13 cellular contexts compared by ENCODE assay signal in genomic region chr9:34662544-34663295, GRCh38. TPM values are rescaled to one million over a fixed set of nuclear protein-coding genes. Genes with fewer than 3 reads are reported as not detected.
DNase-seq lines count a peak whose midpoint lies in the region; ATAC-seq and TF ChIP-seq lines count a peak whose summit lies in the region.
"Had no signal": no experiment of that assay in that cellular context is flagged by ENCODE, and none has a peak within 500 bp of the region (broad histone marks: within the 10 kb centered on the region; RNA-seq: fewer than 3 reads in every experiment).

A gene with protein sequence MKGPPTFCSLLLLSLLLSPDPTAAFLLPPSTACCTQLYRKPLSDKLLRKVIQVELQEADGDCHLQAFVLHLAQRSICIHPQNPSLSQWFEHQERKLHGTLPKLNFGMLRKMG (minus strand): TSS chr9:34662657. CDS start chr9:34662633, 24 bp downstream.

- H3K4me3 Mint-ChIP-seq in activated CD4-positive, alpha-beta T cell treated with anti-CD3 and anti-CD28 coated beads, Interleukin-2, amount 10 ng/mL, durations not matched to agents 7 days and 5 days = peak within 1 kb of the TSS; percentile 17
- no peak within 1 kb of the TSS for H3K4me3 Mint-ChIP-seq in activated CD8-positive, alpha-beta T cell treated with anti-CD3 and anti-CD28 coated beads for 36 hours
- peak within 1 kb of the TSS; percentile 65 for H3K4me3 Mint-ChIP-seq in endothelial cell (ENCODE audit: unreplicated experiment)

- TF ChIP-seq POLR2A in suprapubic skin (IDR thresholded peaks at IDR 0.05) = no peak
- no peak for TF ChIP-seq POLR2A in testis (IDR thresholded peaks at IDR 0.05)
- TF ChIP-seq POLR2A in spleen (IDR thresholded peaks at IDR 0.05) = no peak

- POLR2A ChIA-PET in activated CD4-positive, alpha-beta T cell treated with anti-CD3 and anti-CD28 coated beads, Interleukin-2, amount 10 ng/mL, durations not matched to agents 7 days and 5 days (lab: Charles Lee) = no interaction called here
- POLR2A ChIA-PET in activated CD8-positive, alpha-beta T cell treated with anti-CD3 and anti-CD28 coated beads for 36 hours (lab: Charles Lee) = interaction anchor here (0.9 to 5.7 kb wide), 5 partner anchors 10 to 382 kb away, joined by 3 to 34 read pairs (median 3); partner anchors contain the start of gene GALT

- peaks cover 54% of the 10 kb centered on the region for H3K4me1 Mint-ChIP-seq in activated CD4-positive, alpha-beta T cell treated with anti-CD3 and anti-CD28 coated beads, Interleukin-2, amount 10 ng/mL, durations not matched to agents 7 days and 5 days
- H3K4me1 Mint-ChIP-seq in activated CD8-positive, alpha-beta T cell treated with anti-CD3 and anti-CD28 coated beads for 36 hours (ENCODE audit: low read depth) = peaks cover 22% of the 10 kb centered on the region
- peaks cover 23% of the 10 kb centered on the region for H3K4me1 Mint-ChIP-seq in endothelial cell (ENCODE audit: unreplicated experiment)

- H3K27ac Mint-ChIP-seq in activated CD4-positive, alpha-beta T cell treated with anti-CD3 and anti-CD28 coated beads, Interleukin-2, amount 10 ng/mL, durations not matched to agents 7 days and 5 days = peak within 1 kb of the TSS; percentile 96
- H3K27ac Mint-ChIP-seq in activated CD8-positive, alpha-beta T cell treated with anti-CD3 and anti-CD28 coated beads for 36 hours = peak within 1 kb of the TSS; percentile 23
- no peak within 1 kb of the TSS for H3K27ac Mint-ChIP-seq in endothelial cell (ENCODE audit: unreplicated experiment)

- no peak for TF ChIP-seq CTCF in activated CD8-positive, alpha-beta T cell treated with anti-CD3 and anti-CD28 coated beads for 36 hours (IDR thresholded peaks at IDR 0.05)
- TF ChIP-seq CTCF in endothelial cell (IDR thresholded peaks at IDR 0.05; ENCODE audit: unreplicated experiment) (no peak), suprapubic skin (IDR thresholded peaks at IDR 0.05) (no peak), testis (IDR thresholded peaks at IDR 0.05) (no peak), spleen (IDR thresholded peaks at IDR 0.05 in 8 of 11, conservative IDR thresholded peaks at IDR 0.05 in 3 of 11) (no peak)

- ATAC-seq in activated CD8-positive, alpha-beta T cell treated with anti-CD3 and anti-CD28 coated beads for 36 hours = no peak
- ATAC-seq in GM18868 (IDR thresholded peaks at IDR 0.05; ENCODE audit: unreplicated experiment) = no peak
- ATAC-seq: A549 had no signal

- H3K36me3 Mint-ChIP-seq in activated CD4-positive, alpha-beta T cell treated with anti-CD3 and anti-CD28 coated beads, Interleukin-2, amount 10 ng/mL, durations not matched to agents 7 days and 5 days (ENCODE audit: low read depth) = peaks cover 29% of the 10 kb centered on the region
- peaks cover 5% of the 10 kb centered on the region for H3K36me3 Mint-ChIP-seq in activated CD8-positive, alpha-beta T cell treated with anti-CD3 and anti-CD28 coated beads for 36 hours (ENCODE audit: low read depth)
- peaks cover 14% of the 10 kb centered on the region for H3K36me3 Mint-ChIP-seq in endothelial cell (ENCODE audit: low read depth, unreplicated experiment)

- TF ChIP-seq EP300 in suprapubic skin (IDR thresholded peaks at IDR 0.05) = no peak

- H3K9me3 Mint-ChIP-seq in activated CD4-positive, alpha-beta T cell treated with anti-CD3 and anti-CD28 coated beads, Interleukin-2, amount 10 ng/mL, durations not matched to agents 7 days and 5 days = no peaks in the 10 kb centered on the region
- no peaks in the 10 kb centered on the region for H3K9me3 Mint-ChIP-seq in activated CD8-positive, alpha-beta T cell treated with anti-CD3 and anti-CD28 coated beads for 36 hours
- no peaks in the 10 kb centered on the region for H3K9me3 Mint-ChIP-seq in endothelial cell (ENCODE audit: unreplicated experiment)

- peaks cover 68% of the 10 kb centered on the region for H3K4me1 ChIP-seq in suprapubic skin
- peaks cover 16% of the 10 kb centered on the region for H3K4me1 ChIP-seq in testis
- peaks cover 3 to 46% (median 21%) of the 10 kb centered on the region in 6 donors for H3K4me1 ChIP-seq in spleen

- intact Hi-C loops in activated CD8-positive, alpha-beta T cell treated with anti-CD3 and anti-CD28 coated beads for 36 hours (cut with micrococcal nuclease) = no loop called here
- intact Hi-C loops in testis (cut with DNase I; ENCODE audit: low total_unique reads) = no loop called here
- intact Hi-C loops in spleen (cut with DNase I; ENCODE audit: low total_unique reads) = no loop called here

- H3K36me3 ChIP-seq in suprapubic skin = peaks cover 24% of the 10 kb centered on the region
- no peaks in the 10 kb centered on the region for H3K36me3 ChIP-seq in testis (ENCODE audit: low read depth, missing control alignments)
- peaks cover 0 to 26% (median 4%) of the 10 kb centered on the region in 6 donors for H3K36me3 ChIP-seq in spleen

- H3K27ac ChIP-seq in suprapubic skin (peak within 1 kb of the TSS; percentile 94), testis (no peak within 1 kb of the TSS), spleen (peak within 1 kb of the TSS in 2 of 8 donors; percentile 97 to 98)
- H3K27ac ChIP-seq: A549 had no signal

- no peak for DNase-seq in activated CD4-positive, alpha-beta T cell treated with anti-CD3 and anti-CD28 coated beads, Interleukin-2, amount 10 ng/mL, durations not matched to agents 7 days and 5 days
- DNase-seq in activated CD4-positive, alpha-beta T cell treated with anti-CD3 and anti-CD28 coated beads for 1 hour = no peak
- no peak for DNase-seq in activated CD8-positive, alpha-beta T cell treated with anti-CD3 and anti-CD28 coated beads for 36 hours
- DNase-seq in endothelial cell (ENCODE audit: low spot score) (no peak), suprapubic skin (ENCODE audit: low spot score in 2 of 2) (no peak), testis (no peak), spleen (no peak)
- DNase-seq: amniotic stem cell, cortex of kidney, MV-4-11 had no signal

- peak within 1 kb of the TSS; percentile 25 for H3K4me3 ChIP-seq in suprapubic skin
- H3K4me3 ChIP-seq in testis = no peak within 1 kb of the TSS
- no peak within 1 kb of the TSS for H3K4me3 ChIP-seq in spleen
- H3K4me3 ChIP-seq: A549 had no signal

- H3K27me3 ChIP-seq in suprapubic skin (no peaks in the 10 kb centered on the region), testis (no peaks in the 10 kb centered on the region), spleen (replicated peaks in 1 of 7) (no peaks in the 10 kb centered on the region)

- CTCF ChIA-PET in activated CD4-positive, alpha-beta T cell treated with anti-CD3 and anti-CD28 coated beads, Interleukin-2, amount 10 ng/mL, durations not matched to agents 7 days and 5 days (lab: Charles Lee) = interaction anchor here (0.6 to 3.0 kb wide), 6 partner anchors 16 to 925 kb away, joined by 3 to 11 read pairs (median 6); partner anchors contain the start of gene GALT
- CTCF ChIA-PET in activated CD8-positive, alpha-beta T cell treated with anti-CD3 and anti-CD28 coated beads for 36 hours (lab: Charles Lee) = interaction anchor here (0.8 to 6.5 kb wide), 10 partner anchors 10 to 71 kb away, joined by 3 to 54 read pairs (median 6); partner anchors contain the start of genes GALT and SIGMAR1

- H3K9me3 ChIP-seq in suprapubic skin = no peaks in the 10 kb centered on the region
- H3K9me3 ChIP-seq in testis = no peaks in the 10 kb centered on the region
- no peaks in the 10 kb centered on the region for H3K9me3 ChIP-seq in spleen
- H3K9me3 ChIP-seq: A549 had no signal

- 69% methylated on average over 4 of the region's 4 CpGs for WGBS in suprapubic skin
- WGBS in testis, 2 donors = 90 to 91% methylated on average over 4 of the region's 4 CpGs
- 87 to 96% (median 93%) methylated on average over 4 of the region's 4 CpGs for WGBS in spleen, 5 donors

- H3K27me3 Mint-ChIP-seq in activated CD4-positive, alpha-beta T cell treated with anti-CD3 and anti-CD28 coated beads, Interleukin-2, amount 10 ng/mL, durations not matched to agents 7 days and 5 days = no peaks in the 10 kb centered on the region
- H3K27me3 Mint-ChIP-seq in activated CD8-positive, alpha-beta T cell treated with anti-CD3 and anti-CD28 coated beads for 36 hours = no peaks in the 10 kb centered on the region
- peaks cover 15% of the 10 kb centered on the region for H3K27me3 Mint-ChIP-seq in endothelial cell (ENCODE audit: unreplicated experiment)

RNA-seq across cellular contexts. Expression of the gene that starts here (rescaled TPM):
- not detected for total RNA-seq in activated CD4-positive, alpha-beta T cell treated with anti-CD3 and anti-CD28 coated beads, Interleukin-2, amount 10 ng/mL, durations not matched to agents 7 days and 5 days
- under 1 TPM in 1 of 2 experiments, not detected in 1; 0.43 TPM for total RNA-seq in activated CD8-positive, alpha-beta T cell treated with anti-CD3 and anti-CD28 coated beads for 36 hours
- not detected for total RNA-seq in endothelial cell (ENCODE audit: unreplicated experiment)
- total RNA-seq in suprapubic skin = 100 to 1,000 TPM; 169 to 357 (median 233) TPM
- 1 to 10 TPM in 1 of 2 donors, not detected in 1; 3.1 TPM for total RNA-seq in testis
- polyA plus RNA-seq in testis (ENCODE audit: insufficient read depth, low read depth, low replicate concordance) = 1.4 TPM
- total RNA-seq in spleen = under 1 TPM in 1 of 7 donors, not detected in 6; 0.70 TPM
- under 1 TPM in 2 of 3 donors, not detected in 1; 0.08 to 0.32 TPM for polyA plus RNA-seq in spleen
- total RNA-seq: fibroblast of lung had no signal
- polyA plus RNA-seq: fibroblast of lung had no signal

Comparison
In these comparisons a context has a peak if more than half of its experiments do, and no peak if none do; other contexts are left out.
1. RNA of the gene that starts here (total RNA-seq): 169 to 357 TPM in suprapubic skin; 3.1 TPM in testis, 0.43 TPM in activated CD8-positive, alpha-beta T cell treated with anti-CD3 and anti-CD28 coated beads for 36 hours, not detected in activated CD4-positive, alpha-beta T cell treated with anti-CD3 and anti-CD28 coated beads, Interleukin-2, amount 10 ng/mL, durations not matched to agents 7 days and 5 days, 0.70 TPM in spleen and not detected in endothelial cell (single experiment); every median in the first group is over 10 times any median in the second.